In genomic region chr21:45741691-45742090, GRCh38 we compare ENCODE assay signal across 15 cellular contexts.
"Had no signal": no experiment of that assay in that cellular context is flagged by ENCODE, and none has a peak within 500 bp of the region (broad histone marks: within the 10 kb centered on the region; RNA-seq: fewer than 3 reads in every experiment).

No MANE protein-coding gene starts in this region.

- H3K27ac ChIP-seq: dorsolateral prefrontal cortex, neutrophil, SK-N-MC had no signal

- H3K4me3 ChIP-seq: dorsolateral prefrontal cortex, lung, SK-N-MC had no signal

- H3K27me3 ChIP-seq: dorsolateral prefrontal cortex, neutrophil had no signal

- H3K27me3 Mint-ChIP-seq: activated B cell treated with CpG ODN at 0.5 μM for 24 hours; naive thymus-derived CD8-positive, alpha-beta T cell had no signal

- H3K27ac Mint-ChIP-seq: activated B cell treated with CpG ODN at 0.5 μM for 24 hours had no signal

- ATAC-seq: esophagus mucosa; left colon; naive thymus-derived CD8-positive, alpha-beta T cell had no signal

- H3K9me3 Mint-ChIP-seq: activated B cell treated with CpG ODN at 0.5 μM for 24 hours; naive thymus-derived CD8-positive, alpha-beta T cell had no signal

- H3K9me3 ChIP-seq: neutrophil had no signal

- H3K4me1 Mint-ChIP-seq: activated B cell treated with CpG ODN at 0.5 μM for 24 hours had no signal

- H3K4me3 Mint-ChIP-seq: activated B cell treated with CpG ODN at 0.5 μM for 24 hours; naive thymus-derived CD8-positive, alpha-beta T cell had no signal

- DNase-seq: activated B cell treated with CpG ODN at 0.5 μM for 24 hours; activated CD8-positive, alpha-beta memory T cell treated with anti-CD3 and anti-CD28 coated beads for 24 hours; activated naive CD4-positive, alpha-beta T cell treated with Interleukin-2 at 50 U/mL for 16 hours; amygdala; dorsolateral prefrontal cortex; hypothalamus; left colon; naive thymus-derived CD8-positive, alpha-beta T cell; small intestine; stimulated activated naive CD4-positive, alpha-beta T cell treated with Interleukin-2 at 50 U/mL for 16 hours; T-helper 2 cell had no signal
